10 cellular contexts compared by ENCODE assay signal in the genomic region with DNA sequence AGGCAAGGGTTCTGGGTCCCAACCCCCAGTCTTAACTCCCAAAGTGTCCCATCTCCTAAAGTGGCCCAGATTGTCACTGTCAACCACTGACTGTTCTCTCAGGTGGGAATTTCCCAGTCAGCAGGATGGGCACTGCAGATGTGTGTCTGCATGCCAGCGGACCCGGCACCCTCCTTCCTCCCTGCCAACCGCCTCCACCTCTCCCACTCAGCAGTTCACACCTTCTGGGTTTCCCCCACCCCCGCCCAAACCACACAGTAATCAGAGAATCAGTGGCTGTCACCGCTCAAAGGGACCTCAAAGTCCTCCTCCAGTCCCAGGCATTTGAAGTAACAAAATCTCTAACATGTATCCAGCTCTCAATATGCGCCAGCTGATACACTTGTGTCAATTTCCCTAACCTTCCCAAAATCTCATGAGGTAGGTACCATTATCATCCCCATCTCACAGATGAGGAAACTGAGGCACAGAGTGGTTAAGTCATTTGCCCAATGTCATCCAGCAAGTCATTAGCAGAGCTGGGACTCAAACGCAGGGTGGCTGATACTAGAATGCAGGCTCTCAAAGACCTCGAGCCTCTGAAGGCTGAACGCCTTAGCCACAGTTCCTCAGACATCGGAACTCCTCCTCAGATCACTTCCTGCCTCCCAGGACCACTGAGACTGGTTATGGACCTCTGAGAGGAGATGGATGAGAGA. TPM values are rescaled to one million over a fixed set of nuclear protein-coding genes. Genes with fewer than 3 reads are reported as not detected.
DNase-seq lines count a peak whose midpoint lies in the region; ATAC-seq lines count a peak whose summit lies in the region.
"Had no signal": no experiment of that assay in that cellular context is flagged by ENCODE, and none has a peak within 500 bp of the region (broad histone marks: within the 10 kb centered on the region; RNA-seq: fewer than 3 reads in every experiment).

No MANE protein-coding gene starts in this region.

- H3K4me1 ChIP-seq in HAP-1: peaks cover 6% of the 10 kb centered on the region; the same call in 1 of the 2 replicates

- DNase-seq in activated CD8-positive, alpha-beta memory T cell treated with anti-CD3 and anti-CD28 coated beads for 4 hours (ENCODE audit: low read depth in 2 of 2): peak; percentile 78 to 85
- peak; percentile 77 to 81 (median 80) for DNase-seq in effector memory CD8-positive, alpha-beta T cell
- peak; percentile 89 for DNase-seq in stimulated activated CD8-positive, alpha-beta memory T cell treated with anti-CD3 and anti-CD28 coated beads, Interleukin-4, amount 100 ng/mL, for 48 hours
- DNase-seq in HAP-1 (ENCODE audit: low spot score in 2 of 2): no peak
- DNase-seq in T1000 (lab: John Stamatoyannopoulos, UW): no peak
- DNase-seq: dermis blood vessel endothelial cell had no signal

- in situ Hi-C loops in HAP-1 (cut with MboI; ENCODE audit: low sequenced_read_pairs): no loop called here

- ATAC-seq in effector memory CD8-positive, alpha-beta T cell (replicated peaks): peak; percentile 59
- ATAC-seq in GM21717 (IDR thresholded peaks at IDR 0.05; ENCODE audit: unreplicated experiment) (no peak), HG02571 (IDR thresholded peaks at IDR 0.05; ENCODE audit: unreplicated experiment) (no peak)

- no peaks in the 10 kb centered on the region for H3K27me3 Mint-ChIP-seq in IgD-negative memory B cell
- H3K27me3 Mint-ChIP-seq in effector memory CD8-positive, alpha-beta T cell: no peaks in the 10 kb centered on the region

- H3K9me3 ChIP-seq in HAP-1: no peaks in the 10 kb centered on the region

- no peaks in the 10 kb centered on the region for H3K27me3 ChIP-seq in HAP-1 (ENCODE audit: low read depth)

- H3K9me3 Mint-ChIP-seq in IgD-negative memory B cell: no peaks in the 10 kb centered on the region
- no peaks in the 10 kb centered on the region for H3K9me3 Mint-ChIP-seq in effector memory CD8-positive, alpha-beta T cell

- peaks cover 6% of the 10 kb centered on the region for H3K36me3 Mint-ChIP-seq in IgD-negative memory B cell
- H3K36me3 Mint-ChIP-seq in effector memory CD8-positive, alpha-beta T cell (ENCODE audit: insufficient read depth): peaks cover 98% of the 10 kb centered on the region

- peak overlapping the region; percentile 86 to 100 (median 100) for H3K4me3 Mint-ChIP-seq in IgD-negative memory B cell
- H3K4me3 Mint-ChIP-seq in effector memory CD8-positive, alpha-beta T cell: peak overlapping the region; percentile 98

- peaks cover 44 to 58% (median 45%) of the 10 kb centered on the region in 3 donors for H3K4me1 Mint-ChIP-seq in IgD-negative memory B cell
- peaks cover 57 to 61% of the 10 kb centered on the region in 2 donors for H3K4me1 Mint-ChIP-seq in effector memory CD8-positive, alpha-beta T cell (ENCODE audit: low read depth in 2 of 2)

- H3K4me3 ChIP-seq in HAP-1: no peak overlapping the region

- peaks cover 12% of the 10 kb centered on the region for H3K36me3 ChIP-seq in HAP-1 (replicated peaks)

- peak overlapping the region; percentile 88 to 99 (median 90) for H3K27ac Mint-ChIP-seq in IgD-negative memory B cell
- peak overlapping the region; percentile 100 for H3K27ac Mint-ChIP-seq in effector memory CD8-positive, alpha-beta T cell

RNA-seq across cellular contexts. Expression of a gene that starts 4.8 kb away (rescaled TPM):
- 30.1 TPM for polyA plus RNA-seq in IgD-negative memory B cell
- polyA plus RNA-seq: keratinocyte had no signal

Comparison
In these comparisons a context has a peak if more than half of its experiments do, and no peak if none do; other contexts are left out.
1. DNase-seq: peak in activated CD8-positive, alpha-beta memory T cell treated with anti-CD3 and anti-CD28 coated beads for 4 hours (2 of 2), effector memory CD8-positive, alpha-beta T cell (3 of 3) and stimulated activated CD8-positive, alpha-beta memory T cell treated with anti-CD3 and anti-CD28 coated beads, Interleukin-4, amount 100 ng/mL, for 48 hours (single experiment); none in HAP-1 (0 of 2) and T1000 (single experiment).